ENCODE assay signal across 1 cellular context in genomic region chr15:101499863-101500713, GRCh38.
TF ChIP-seq lines count a peak whose summit lies in the region.

No MANE protein-coding gene starts in this region.

TF ChIP-seq in IMR-90, 13 proteins besides CTCF, POLR2A, EP300 and RAD21 (continued from another document):
- TF ChIP-seq SMC3 (IDR thresholded peaks at IDR 0.05; ENCODE audit: low read depth, low read length) (no peak), ELK1 (IDR thresholded peaks at IDR 0.05; ENCODE audit: borderline replicate concordance, low read depth, low read length) (no peak), MAFK (IDR thresholded peaks at IDR 0.05; ENCODE audit: low read depth, low read length) (no peak), NFE2L2 (IDR thresholded peaks at IDR 0.05; ENCODE audit: low read depth, low read length) (no peak), CEBPB (IDR thresholded peaks at IDR 0.05; ENCODE audit: low read depth, low read length) (no peak)
